ENCODE assay signal across 8 cellular contexts in genomic region chr13:30618186-30618937, GRCh38. TPM values are rescaled to one million over a fixed set of nuclear protein-coding genes. Genes with fewer than 3 reads are reported as not detected.
DNase-seq lines count a peak whose midpoint lies in the region; ATAC-seq, FAIRE-seq and TF ChIP-seq lines count a peak whose summit lies in the region.

No MANE protein-coding gene starts in this region.

- peak overlapping the region; percentile 81 for H3K4me2 ChIP-seq in SK-N-SH

- H3K9me3 ChIP-seq in SK-N-SH (no peaks in the 10 kb centered on the region), WERI-Rb-1 (ENCODE audit: severe bottlenecking) (no peaks in the 10 kb centered on the region), left ventricle myocardium inferior (replicated peaks) (no peaks in the 10 kb centered on the region)

- under 1% methylated on average over 21 of the region's 21 CpGs for WGBS in SK-N-SH (ENCODE audit: low lambda C conversion rate)

- no peak for TF ChIP-seq RAD21 in SK-N-SH (IDR thresholded peaks at IDR 0.05; ENCODE audit: low read length)

- no peaks in the 10 kb centered on the region for H3K9me2 ChIP-seq in SK-N-SH

- peak overlapping the region; percentile 96 to 98 for H3K4me3 ChIP-seq in SK-N-SH (ENCODE audit: low read depth in 2 of 2, low read length in 1 of 2)
- peak overlapping the region; percentile 89 for H3K4me3 ChIP-seq in WERI-Rb-1 (ENCODE audit: low read depth, low read length)
- peak overlapping the region; percentile 82 for H3K4me3 ChIP-seq in left ventricle myocardium inferior
- peak overlapping the region; percentile 62 to 96 (median 76) for H3K4me3 ChIP-seq in skin epidermis

- H3K27ac ChIP-seq in SK-N-SH (ENCODE audit: low read depth in 2 of 2, low read length in 1 of 2) (peak overlapping the region; percentile 91 to 100), WERI-Rb-1 (peak overlapping the region; percentile 86), left ventricle myocardium inferior (replicated peaks) (peak overlapping the region; percentile 99), skin epidermis (peak overlapping the region in 20 of 21 experiments; percentile 77 to 100 (median 98))

- peak overlapping the region; percentile 88 for H2AFZ ChIP-seq in SK-N-SH (ENCODE audit: low read depth)

- H3F3A ChIP-seq in SK-N-SH (replicated peaks; ENCODE audit: insufficient read depth): peaks cover 14% of the 10 kb centered on the region

- peaks cover 14% of the 10 kb centered on the region in 2 experiments; a peak in 3 of 4 replicates for H3K4me1 ChIP-seq in SK-N-SH (ENCODE audit: control insufficient read depth in 1 of 2, insufficient read depth in 2 of 2, low read depth in 1 of 2, low read length in 1 of 2)
- peaks cover 61% of the 10 kb centered on the region for H3K4me1 ChIP-seq in left ventricle myocardium inferior

- peaks cover 90% of the 10 kb centered on the region for H3K79me2 ChIP-seq in SK-N-SH (ENCODE audit: insufficient read depth)

- ATAC-seq in SK-N-SH treated with all-trans-retinoic acid at 6 μM for 48 hours (no peak; the same call in 2 of the 3 replicates), HG03342 (IDR thresholded peaks at IDR 0.05; ENCODE audit: unreplicated experiment) (peak; percentile 1)

- peaks cover 16 to 25% of the 10 kb centered on the region in 2 experiments for H3K36me3 ChIP-seq in SK-N-SH (replicated peaks in 1 of 2; ENCODE audit: control insufficient read depth in 1 of 2, insufficient read depth in 2 of 2, low read length in 1 of 2)
- H3K36me3 ChIP-seq in WERI-Rb-1: peaks cover 4% of the 10 kb centered on the region
- H3K36me3 ChIP-seq in left ventricle myocardium inferior: peaks cover 13% of the 10 kb centered on the region

- FAIRE-seq in D721Med (lab: Jason Lieb, UNC): no peak

- DNase-seq in SK-N-SH (no peak), WERI-Rb-1 (peak; percentile 7), left ventricle myocardium inferior (no peak), D721Med (ENCODE audit: insufficient read length, low spot score) (no peak), islet precursor cell (no peak)

- H3K27me3 ChIP-seq in SK-N-SH (ENCODE audit: insufficient read depth): no peaks in the 10 kb centered on the region
- H3K27me3 ChIP-seq in WERI-Rb-1 (ENCODE audit: insufficient read depth, low read depth, severe bottlenecking): no peaks in the 10 kb centered on the region
- no peaks in the 10 kb centered on the region for H3K27me3 ChIP-seq in left ventricle myocardium inferior (ENCODE audit: low read depth)

- no peak for TF ChIP-seq CTCF in SK-N-SH (IDR thresholded peaks at IDR 0.05)
- TF ChIP-seq CTCF in WERI-Rb-1 (IDR thresholded peaks at IDR 0.05; ENCODE audit: low read depth, low read length): no peak
- TF ChIP-seq CTCF in left ventricle myocardium inferior (IDR thresholded peaks at IDR 0.05; ENCODE audit: borderline replicate concordance): no peak
- no peak for TF ChIP-seq CTCF in D721Med (IDR thresholded peaks at IDR 0.05; ENCODE audit: insufficient read depth, missing control alignments)

- TF ChIP-seq EP300 in SK-N-SH (IDR thresholded peaks at IDR 0.05; ENCODE audit: borderline replicate concordance in 1 of 2, low read depth in 1 of 2, low read length in 1 of 2): no peak

- H4K20me1 ChIP-seq in SK-N-SH (ENCODE audit: insufficient read depth): peaks cover 20% of the 10 kb centered on the region; the same call in 1 of the 2 replicates

- CTCF ChIA-PET in SK-N-SH (lab: Yijun Ruan, JAX): interaction anchor here (0.8 to 2.1 kb wide), 8 partner anchors 12 to 503 kb away, joined by 3 to 10 read pairs (median 4); no protein-coding TSS in a partner anchor

- intact Hi-C loops in left ventricle myocardium inferior (cut with micrococcal nuclease): loop anchor here (10.0 kb wide), 1 partner anchor 134 kb away; no protein-coding TSS in a partner anchor

- POLR2A ChIA-PET in SK-N-SH (lab: Yijun Ruan, JAX): interaction anchor here (0.7 to 3.6 kb wide), 6 partner anchors 42 to 486 kb away, joined by 3 to 25 read pairs (median 5); partner anchors contain the start of gene HMGB1

- H3K9ac ChIP-seq in SK-N-SH: peak overlapping the region; percentile 85

TF ChIP-seq in SK-N-SH, 30 proteins besides CTCF, POLR2A, EP300 and RAD21:
- TF ChIP-seq TCF12 (IDR thresholded peaks at IDR 0.05): no peak
- no peak for TF ChIP-seq FOSL2 (IDR thresholded peaks at IDR 0.05; ENCODE audit: borderline replicate concordance, low read depth)
- peak; percentile 72; the same call in 1 of the 2 replicates for TF ChIP-seq MXI1 (IDR thresholded peaks at IDR 0.05; ENCODE audit: low read depth, low read length)
TF ChIP-seq in SK-N-SH: peak in this region for 1.

TF ChIP-seq in SK-N-SH treated with all-trans-retinoic acid at 6 μM for 48 hours, 23 proteins besides CTCF, POLR2A, EP300 and RAD21 (continues in another document):
- TF ChIP-seq OSR1 (CRISPR knock-in tag; IDR thresholded peaks at IDR 0.05) (no peak), SNAI2 (CRISPR knock-in tag; IDR thresholded peaks at IDR 0.05) (no peak), ZFP3 (CRISPR knock-in tag; IDR thresholded peaks at IDR 0.05) (no peak), ARNTL (CRISPR knock-in tag; IDR thresholded peaks at IDR 0.05; ENCODE audit: borderline replicate concordance, low read depth) (no peak), RARB (CRISPR knock-in tag; IDR thresholded peaks at IDR 0.05) (no peak), PATZ1 (CRISPR knock-in tag; IDR thresholded peaks at IDR 0.05; ENCODE audit: borderline replicate concordance) (no peak), ZNF70 (CRISPR knock-in tag; IDR thresholded peaks at IDR 0.05) (no peak), ISL1 (CRISPR knock-in tag; IDR thresholded peaks at IDR 0.05) (no peak), GLIS3 (CRISPR knock-in tag; IDR thresholded peaks at IDR 0.05) (no peak), ZNF565 (CRISPR knock-in tag; conservative IDR thresholded peaks at IDR 0.05; ENCODE audit: low read depth) (no peak), BACH2 (CRISPR knock-in tag; IDR thresholded peaks at IDR 0.05; ENCODE audit: borderline replicate concordance) (no peak), POU6F1 (CRISPR knock-in tag; IDR thresholded peaks at IDR 0.05; ENCODE audit: borderline replicate concordance, low read depth) (no peak), CSDC2 (CRISPR knock-in tag; IDR thresholded peaks at IDR 0.05) (no peak), ZC3H10 (CRISPR knock-in tag; IDR thresholded peaks at IDR 0.05) (no peak), TCF4 (CRISPR knock-in tag; IDR thresholded peaks at IDR 0.05; ENCODE audit: borderline replicate concordance) (no peak), ZFP30 (CRISPR knock-in tag; IDR thresholded peaks at IDR 0.05) (no peak), CSRNP3 (CRISPR knock-in tag; IDR thresholded peaks at IDR 0.05) (no peak), ZNF8 (CRISPR knock-in tag; IDR thresholded peaks at IDR 0.05) (no peak)

RNA-seq across cellular contexts. Expression of gene USPL1, which starts 0.6 kb away (rescaled TPM):
- 6.4 and 9.2 TPM in 2 replicates for polyA plus RNA-seq in SK-N-SH (2012; rRNA removed)
- polyA plus RNA-seq in SK-N-SH (2012; cell fraction: cytosol; rRNA removed): 8.1 and 9.0 TPM in 2 replicates
- 12.4 and 22.4 TPM in 2 replicates for polyA plus RNA-seq in SK-N-SH (2012; cell fraction: nucleus; rRNA removed)
- 9.1 TPM for total RNA-seq in left ventricle myocardium inferior
